20 cellular contexts compared by ENCODE assay signal in genomic region chr4:710116-710515, GRCh38. TPM values are rescaled to one million over a fixed set of nuclear protein-coding genes. Genes with fewer than 3 reads are reported as not detected.
DNase-seq lines count a peak whose midpoint lies in the region; ATAC-seq and TF ChIP-seq lines count a peak whose summit lies in the region.
"Had no signal": no experiment of that assay in that cellular context is flagged by ENCODE, and none has a peak within 500 bp of the region (broad histone marks: within the 10 kb centered on the region; RNA-seq: fewer than 3 reads in every experiment).

No MANE protein-coding gene starts in this region.

- no peak overlapping the region for H2BK5ac ChIP-seq in neuronal stem cell (ENCODE audit: low read length)

- peak overlapping the region; percentile 36 for H3K27ac Mint-ChIP-seq in CD4-positive, alpha-beta T cell
- peak overlapping the region; percentile 5 for H3K27ac Mint-ChIP-seq in chondrocyte (ENCODE audit: unreplicated experiment)
- no peak overlapping the region for H3K27ac Mint-ChIP-seq in activated naive CD8-positive, alpha-beta T cell treated with anti-CD3 and anti-CD28 coated beads, Interleukin-2, amount 50 U/mL, for 24 hours

- WGBS in neuronal stem cell (ENCODE audit: extremely low coverage in 2 of 2, insufficient read length in 2 of 2, insufficient replicate concordance in 1 of 2), 2 donors: no CpG with 5 or more reads among the region's 9 CpGs

- no peaks in the 10 kb centered on the region for H3K79me2 ChIP-seq in MM.1S (ENCODE audit: low read length)

- no peak overlapping the region for H3K9ac ChIP-seq in neuronal stem cell (ENCODE audit: low read depth, low read length, poor library complexity)
- no peak overlapping the region for H3K9ac ChIP-seq in MM.1S (ENCODE audit: low read length)

- no peak overlapping the region for H3K4ac ChIP-seq in neuronal stem cell (ENCODE audit: low read length)

- no peaks in the 10 kb centered on the region for H3K9me3 ChIP-seq in CD4-positive, alpha-beta T cell (ENCODE audit: control insufficient read depth, low read length)
- H3K9me3 ChIP-seq in neuronal stem cell (replicated peaks in 1 of 2; ENCODE audit: control insufficient read depth in 2 of 2, insufficient read depth in 1 of 2, low read depth in 1 of 2, low read length in 2 of 2) (peaks cover 6 to 31% of the 10 kb centered on the region in 2 donors), MM.1S (replicated peaks; ENCODE audit: insufficient read depth, low read length) (no peaks in the 10 kb centered on the region)
- H3K9me3 ChIP-seq: thyroid gland had no signal

- no peak overlapping the region for H4K8ac ChIP-seq in neuronal stem cell (ENCODE audit: low read depth, low read length)

- no peaks in the 10 kb centered on the region for H4K20me1 ChIP-seq in MM.1S (ENCODE audit: insufficient read depth, low read length)

- no peak overlapping the region for H3K18ac ChIP-seq in neuronal stem cell (ENCODE audit: low read length)

- peak overlapping the region in 1 of 2 donors; percentile 4 for H3K4me3 ChIP-seq in neuronal stem cell (ENCODE audit: low read length in 2 of 2)
- no peak overlapping the region for H3K4me3 ChIP-seq in MM.1S (ENCODE audit: low read length)
- H3K4me3 ChIP-seq: thyroid gland had no signal

- H3K27ac ChIP-seq in CD4-positive, alpha-beta T cell (ENCODE audit: low read depth, low read length): no peak overlapping the region
- H3K27ac ChIP-seq in neuronal stem cell (replicated peaks; ENCODE audit: low read length) (no peak overlapping the region), MM.1S (ENCODE audit: low read length) (no peak overlapping the region)
- H3K27ac ChIP-seq: thyroid gland had no signal

- no peak overlapping the region for H2BK12ac ChIP-seq in neuronal stem cell (ENCODE audit: low read length)

- TF ChIP-seq CTCF in CD4-positive, alpha-beta T cell (IDR thresholded peaks at IDR 0.05): no peak
- no peak for TF ChIP-seq CTCF in chondrocyte (IDR thresholded peaks at IDR 0.05)
- no peak for TF ChIP-seq CTCF in MM.1S (IDR thresholded peaks at IDR 0.05; ENCODE audit: low read length)

- H3K4me1 Mint-ChIP-seq in CD4-positive, alpha-beta T cell (ENCODE audit: low read depth): peaks cover 37% of the 10 kb centered on the region
- H3K4me1 Mint-ChIP-seq in chondrocyte (ENCODE audit: low read depth): peaks cover 35% of the 10 kb centered on the region
- peaks cover 21% of the 10 kb centered on the region for H3K4me1 Mint-ChIP-seq in activated naive CD8-positive, alpha-beta T cell treated with anti-CD3 and anti-CD28 coated beads, Interleukin-2, amount 50 U/mL, for 24 hours

- POLR2A ChIA-PET in CD4-positive, alpha-beta T cell (lab: Charles Lee): interaction anchor here (1.1 kb wide), 1 partner anchor 36 kb away, joined by 3 read pairs; the partner anchor contains the start of genes ATP5ME and MYL5

- H2AK5ac ChIP-seq in neuronal stem cell (ENCODE audit: low read depth, low read length): no peak overlapping the region

- H3K36me3 ChIP-seq in neuronal stem cell (replicated peaks in 1 of 2; ENCODE audit: control insufficient read depth in 2 of 2, insufficient read depth in 2 of 2, low read length in 2 of 2): peaks cover 16 to 54% of the 10 kb centered on the region in 2 donors
- H3K36me3 ChIP-seq in MM.1S (replicated peaks; ENCODE audit: insufficient read depth, low read length): no peaks in the 10 kb centered on the region
- H3K36me3 ChIP-seq: thyroid gland had no signal

- DNase-seq in CD4-positive, alpha-beta T cell: no peak
- DNase-seq in chondrocyte (ENCODE audit: low spot score): no peak
- no peak for DNase-seq in neuronal stem cell (ENCODE audit: low spot score)
- DNase-seq in MM.1S: no peak
- no peak for DNase-seq in activated naive CD8-positive, alpha-beta T cell treated with anti-CD3 and anti-CD28 coated beads, Interleukin-2, amount 50 U/mL, for 24 hours
- no peak for DNase-seq in foreskin melanocyte
- DNase-seq: activated CD8-positive, alpha-beta memory T cell treated with anti-CD3 and anti-CD28 coated beads for 24 hours; activated naive CD4-positive, alpha-beta T cell treated with anti-CD3 and anti-CD28 coated beads, Interleukin-2, amount 50 U/mL, for 16 hours; activated T-cell treated with anti-CD3 and anti-CD28 coated beads, Interleukin-2, amount 50 U/mL, for 48 hours; DMS79 treated with DMSO at 0.1 percent for 48 hours; effector memory CD8-positive, alpha-beta T cell; HCEC 1CT; NCI-H1930; NCI-H345; stimulated activated naive CD4-positive, alpha-beta T cell treated with Interleukin-2 at 50 U/mL for 16 hours; T1000; thyroid gland had no signal

- H4K91ac ChIP-seq in neuronal stem cell (ENCODE audit: low read depth, low read length, poor library complexity): no peak overlapping the region

- intact Hi-C loops in CD4-positive, alpha-beta T cell (cut with DNase I, micrococcal nuclease): no loop called here

- CTCF ChIA-PET in CD4-positive, alpha-beta T cell (lab: Charles Lee): interaction anchor here (0.8 kb wide), 1 partner anchor 33 kb away, joined by 3 read pairs; no protein-coding TSS in a partner anchor

- H3K23ac ChIP-seq in neuronal stem cell (ENCODE audit: low read depth, low read length, poor library complexity): peak overlapping the region; percentile 92

- H3K14ac ChIP-seq in neuronal stem cell (ENCODE audit: low read length): no peak overlapping the region

- H3F3A ChIP-seq in MM.1S (ENCODE audit: insufficient read depth, low read length): no peaks in the 10 kb centered on the region

- no peaks in the 10 kb centered on the region for H3K9me2 ChIP-seq in MM.1S (replicated peaks; ENCODE audit: insufficient read depth, low read length)

- H3K9me3 Mint-ChIP-seq in CD4-positive, alpha-beta T cell: no peaks in the 10 kb centered on the region
- H3K9me3 Mint-ChIP-seq in chondrocyte (ENCODE audit: low read depth): no peaks in the 10 kb centered on the region
- no peaks in the 10 kb centered on the region for H3K9me3 Mint-ChIP-seq in activated naive CD8-positive, alpha-beta T cell treated with anti-CD3 and anti-CD28 coated beads, Interleukin-2, amount 50 U/mL, for 24 hours
- H3K9me3 Mint-ChIP-seq: effector memory CD8-positive, alpha-beta T cell had no signal

- peak overlapping the region; percentile 69 for H3K4me3 Mint-ChIP-seq in CD4-positive, alpha-beta T cell
- H3K4me3 Mint-ChIP-seq in chondrocyte (ENCODE audit: unreplicated experiment): no peak overlapping the region
- no peak overlapping the region for H3K4me3 Mint-ChIP-seq in activated naive CD8-positive, alpha-beta T cell treated with anti-CD3 and anti-CD28 coated beads, Interleukin-2, amount 50 U/mL, for 24 hours

- no peak overlapping the region for H2BK15ac ChIP-seq in neuronal stem cell (ENCODE audit: low read length)

- H3K36me3 Mint-ChIP-seq in CD4-positive, alpha-beta T cell (ENCODE audit: low read depth): no peaks in the 10 kb centered on the region
- peaks cover 3% of the 10 kb centered on the region for H3K36me3 Mint-ChIP-seq in chondrocyte (ENCODE audit: low read depth)
- H3K36me3 Mint-ChIP-seq in activated naive CD8-positive, alpha-beta T cell treated with anti-CD3 and anti-CD28 coated beads, Interleukin-2, amount 50 U/mL, for 24 hours (ENCODE audit: low read depth): no peaks in the 10 kb centered on the region

- ATAC-seq in CD4-positive, alpha-beta T cell (ENCODE audit: poor library complexity): no peak
- ATAC-seq in activated naive CD8-positive, alpha-beta T cell treated with anti-CD3 and anti-CD28 coated beads, Interleukin-2, amount 50 U/mL, for 24 hours: no peak
- ATAC-seq: activated CD4-positive, CD25-positive, alpha-beta regulatory T cell treated with anti-CD3 and anti-CD28 coated beads, Interleukin-2, amount 50 U/mL, for 24 hours; effector memory CD8-positive, alpha-beta T cell; right cardiac atrium had no signal

- no peaks in the 10 kb centered on the region for H3K27me3 Mint-ChIP-seq in CD4-positive, alpha-beta T cell
- H3K27me3 Mint-ChIP-seq in chondrocyte (ENCODE audit: low read depth): no peaks in the 10 kb centered on the region
- H3K27me3 Mint-ChIP-seq in activated naive CD8-positive, alpha-beta T cell treated with anti-CD3 and anti-CD28 coated beads, Interleukin-2, amount 50 U/mL, for 24 hours: no peaks in the 10 kb centered on the region
- H3K27me3 Mint-ChIP-seq: effector memory CD8-positive, alpha-beta T cell had no signal

- H3K4me1 ChIP-seq in neuronal stem cell (ENCODE audit: control insufficient read depth in 2 of 2, insufficient read depth in 1 of 2, low read depth in 1 of 2, low read length in 2 of 2): peaks cover 6 to 9% of the 10 kb centered on the region in 2 donors
- H3K4me1 ChIP-seq in MM.1S (ENCODE audit: low read length): no peaks in the 10 kb centered on the region

- no peak overlapping the region for H2BK120ac ChIP-seq in neuronal stem cell (ENCODE audit: low read depth, low read length)

- H2AFZ ChIP-seq in neuronal stem cell (ENCODE audit: low read length) (no peak overlapping the region), MM.1S (ENCODE audit: low read length) (no peak overlapping the region)

- peaks cover 33% of the 10 kb centered on the region for H3K79me1 ChIP-seq in neuronal stem cell (ENCODE audit: low read depth, low read length)

- no peaks in the 10 kb centered on the region for H3K27me3 ChIP-seq in CD4-positive, alpha-beta T cell (ENCODE audit: control insufficient read depth, insufficient read depth, low read length)
- H3K27me3 ChIP-seq in neuronal stem cell (ENCODE audit: control insufficient read depth in 3 of 3, insufficient read depth in 3 of 3, low read depth in 1 of 3, low read length in 3 of 3) (peaks cover 0 to 2% (median 0%) of the 10 kb centered on the region in 3 experiments), MM.1S (replicated peaks; ENCODE audit: insufficient read depth, low read length) (no peaks in the 10 kb centered on the region)
- H3K27me3 ChIP-seq: thyroid gland had no signal

- no peak overlapping the region for H3K4me2 ChIP-seq in neuronal stem cell (ENCODE audit: insufficient read depth, low read length, poor library complexity, severe bottlenecking)
- H3K4me2 ChIP-seq in MM.1S (ENCODE audit: low read depth, low read length): no peak overlapping the region

RNA-seq across cellular contexts. Expression of gene PCGF3, which starts 4.5 kb away (rescaled TPM):
- 10 to 100 TPM; 45.1 to 48.6 TPM for total RNA-seq in CD4-positive, alpha-beta T cell
- total RNA-seq in chondrocyte: 54.1 to 60.8 TPM (median 55.4 TPM) in 3 replicates
- 40.8 TPM for polyA plus RNA-seq in neuronal stem cell (2013, experiment 1 of 2)
- polyA plus RNA-seq in neuronal stem cell (2013, experiment 2 of 2): 42.5 TPM

RNA-seq across cellular contexts. Expression of gene SLC49A3, which starts 21.2 kb away (rescaled TPM):
- total RNA-seq in CD4-positive, alpha-beta T cell: under 1 TPM; 0.22 to 0.91 TPM
- 0.85 to 1.3 TPM (median 0.89 TPM) in 3 replicates for total RNA-seq in chondrocyte
- 0.81 TPM for polyA plus RNA-seq in neuronal stem cell (2013, experiment 1 of 2)
- 0.57 TPM for polyA plus RNA-seq in neuronal stem cell (2013, experiment 2 of 2)
- total RNA-seq: SK-MEL-5 had no signal

RNA-seq across cellular contexts. Expression of gene MYL5, which starts 35.8 kb away (rescaled TPM):
- total RNA-seq in CD4-positive, alpha-beta T cell: 10 to 100 TPM; 25.3 to 29.2 TPM
- total RNA-seq in chondrocyte: 22.8 to 26.5 TPM (median 25.6 TPM) in 3 replicates
- polyA plus RNA-seq in neuronal stem cell (2013, experiment 1 of 2): 4.1 TPM
- 3.9 TPM for polyA plus RNA-seq in neuronal stem cell (2013, experiment 2 of 2)

RNA-seq across cellular contexts. Expression of gene ATP5ME, which starts 36.0 kb away (rescaled TPM):
- total RNA-seq in CD4-positive, alpha-beta T cell: 100 to 1,000 TPM; 109 to 126 TPM
- 240 to 279 TPM (median 256 TPM) in 3 replicates for total RNA-seq in chondrocyte
- polyA plus RNA-seq in neuronal stem cell (2013, experiment 1 of 2): 966 TPM
- 911 TPM for polyA plus RNA-seq in neuronal stem cell (2013, experiment 2 of 2)
